ENCODE assay signal across 1 cellular context in the genomic region with DNA sequence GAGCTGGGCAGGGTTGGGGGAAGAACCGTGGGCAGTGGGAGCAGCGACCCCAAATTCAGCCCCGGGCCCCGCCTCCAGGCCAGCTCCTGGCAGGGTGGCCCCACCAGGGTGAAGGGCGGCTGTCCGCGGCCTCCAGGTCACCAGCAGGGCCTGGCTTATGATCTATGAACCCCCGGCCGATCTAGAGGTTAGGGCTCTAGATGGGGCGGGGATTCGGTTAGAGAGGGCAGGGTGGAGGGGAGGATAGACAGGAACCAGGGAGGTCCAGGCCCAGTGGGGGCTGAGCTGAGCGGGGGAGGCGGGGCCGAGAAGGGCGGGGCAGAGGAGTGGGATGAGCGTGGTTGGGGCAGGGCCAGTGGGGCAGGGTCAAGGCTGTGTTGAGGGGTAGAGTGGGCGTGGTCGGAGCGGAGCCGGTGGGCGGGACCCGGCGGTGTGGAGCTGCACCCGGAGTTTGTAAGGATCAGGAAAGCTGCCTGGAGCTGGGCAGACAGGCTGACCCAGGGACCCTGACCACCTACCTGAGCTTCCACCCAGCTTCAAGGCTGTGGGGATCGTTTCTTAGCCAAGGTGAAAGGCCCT.
TF ChIP-seq lines count a peak whose summit lies in the region.

No MANE protein-coding gene starts in this region.

TF ChIP-seq in GM12878, 131 proteins besides CTCF, POLR2A, EP300 and RAD21 (continued from another document):
- TF ChIP-seq SKIL (IDR thresholded peaks at IDR 0.05; ENCODE audit: low read depth, poor library complexity, severe bottlenecking) (no peak), RFX5 (IDR thresholded peaks at IDR 0.05; ENCODE audit: low read depth, low read length) (no peak), CREM (IDR thresholded peaks at IDR 0.05; ENCODE audit: low read depth) (no peak), CHD4 (IDR thresholded peaks at IDR 0.05) (no peak), ZNF217 (IDR thresholded peaks at IDR 0.05) (no peak), TCF12 (IDR thresholded peaks at IDR 0.05; ENCODE audit: low read depth, low read length) (no peak), POLR2AphosphoS2 (IDR thresholded peaks at IDR 0.05; ENCODE audit: low read depth, low read length) (no peak), GATAD2B (conservative IDR thresholded peaks at IDR 0.05; ENCODE audit: low read depth) (no peak), RUNX3 (IDR thresholded peaks at IDR 0.05; ENCODE audit: low read length) (no peak), EED (IDR thresholded peaks at IDR 0.05; ENCODE audit: low read depth) (no peak), RCOR1 (conservative IDR thresholded peaks at IDR 0.05; ENCODE audit: low read depth, low read length) (no peak), BACH1 (IDR thresholded peaks at IDR 0.05; ENCODE audit: borderline replicate concordance) (no peak), ATF7 (IDR thresholded peaks at IDR 0.05; ENCODE audit: low read depth) (no peak), TCF7 (IDR thresholded peaks at IDR 0.05; ENCODE audit: borderline replicate concordance) (no peak), NR2C2 (IDR thresholded peaks at IDR 0.05; ENCODE audit: borderline replicate concordance, control insufficient read depth, insufficient read length, low read depth) (no peak)
